ENCODE assay signal across 11 cellular contexts in the genomic region with DNA sequence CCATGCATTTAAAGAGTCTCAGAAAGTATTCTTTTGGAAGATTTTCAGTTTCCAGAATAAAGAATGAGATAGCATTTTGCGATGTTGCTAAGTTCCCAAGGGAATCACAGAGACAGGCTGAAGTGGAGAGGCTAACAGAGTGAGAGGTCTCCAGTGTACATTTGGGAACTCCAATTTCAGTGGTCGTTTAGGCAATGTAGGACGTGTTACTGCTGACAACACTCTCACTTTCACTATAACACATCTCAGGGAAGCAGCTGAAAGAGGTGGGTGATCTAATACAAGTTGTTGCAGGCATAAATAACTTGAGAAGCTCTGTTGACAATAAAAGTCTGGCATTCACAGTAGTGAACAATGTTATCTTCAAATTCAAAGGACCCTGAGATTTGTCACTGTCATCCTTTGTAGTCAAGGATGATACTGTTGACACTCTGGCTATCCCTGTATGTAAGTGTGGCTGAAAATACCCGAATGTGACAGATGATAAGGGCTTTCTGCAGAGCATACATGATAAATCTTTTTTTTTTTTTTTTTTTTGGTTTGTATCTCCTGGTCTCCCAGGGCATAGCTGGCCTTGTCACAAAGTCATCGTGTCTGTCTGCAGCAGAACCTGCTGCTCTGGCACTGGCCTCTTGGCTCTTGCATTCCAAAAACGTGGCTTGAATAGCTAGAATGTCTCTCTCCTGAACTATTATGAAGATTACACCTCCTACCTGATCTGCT. TPM values are rescaled to one million over a fixed set of nuclear protein-coding genes. Genes with fewer than 3 reads are reported as not detected.
DNase-seq lines count a peak whose midpoint lies in the region; ATAC-seq and TF ChIP-seq lines count a peak whose summit lies in the region.
"Had no signal": no experiment of that assay in that cellular context is flagged by ENCODE, and none has a peak within 500 bp of the region (broad histone marks: within the 10 kb centered on the region; RNA-seq: fewer than 3 reads in every experiment).

No MANE protein-coding gene starts in this region.

- peaks cover 3% of the 10 kb centered on the region for H3K27me3 Mint-ChIP-seq in neural progenitor cell (ENCODE audit: insufficient read depth, low read depth)
- no peaks in the 10 kb centered on the region for H3K27me3 Mint-ChIP-seq in stimulated activated naive B cell treated with anti-CD40 and anti-IgM and Interleukin-4, amounts not matched to agents 10 μg/mL and 1 μg/mL and 100 μg/mL, for 72 hours
- H3K27me3 Mint-ChIP-seq: dendritic cell treated with granulocyte-macrophage colony-stimulating factor and Interleukin-4, amounts not matched to agents 40 ng/mL and 50 ng/mL, for 4 days had no signal

- H4K20me1 ChIP-seq in OCI-LY3 (ENCODE audit: insufficient read depth, low read length) (no peaks in the 10 kb centered on the region), neural progenitor cell (ENCODE audit: low read depth) (no peaks in the 10 kb centered on the region)

- H3K27ac ChIP-seq in OCI-LY3 (ENCODE audit: low read length) (no peak overlapping the region), neural progenitor cell (no peak overlapping the region)
- no peak overlapping the region for H3K27ac ChIP-seq in effector memory CD4-positive, alpha-beta T cell (ENCODE audit: insufficient read depth, low read length, poor library complexity, severe bottlenecking)

- no peak overlapping the region for H2AFZ ChIP-seq in OCI-LY3 (ENCODE audit: low read depth, low read length)
- no peak overlapping the region for H2AFZ ChIP-seq in neural progenitor cell (replicated peaks)

- TF ChIP-seq CTCF in OCI-LY3 (IDR thresholded peaks at IDR 0.05; ENCODE audit: low read depth, low read length) = no peak
- TF ChIP-seq CTCF in neural progenitor cell (IDR thresholded peaks at IDR 0.05) = no peak

- H3K4me2 ChIP-seq in OCI-LY3 (ENCODE audit: low read length) (peak overlapping the region; percentile 35), neural progenitor cell (no peak overlapping the region)

- no peaks in the 10 kb centered on the region for H3F3A ChIP-seq in neural progenitor cell (ENCODE audit: low read depth)

- H3K27ac Mint-ChIP-seq in neural progenitor cell = no peak overlapping the region
- H3K27ac Mint-ChIP-seq in stimulated activated naive B cell treated with anti-CD40 and anti-IgM and Interleukin-4, amounts not matched to agents 10 μg/mL and 1 μg/mL and 100 μg/mL, for 72 hours = no peak overlapping the region
- H3K27ac Mint-ChIP-seq: dendritic cell treated with granulocyte-macrophage colony-stimulating factor and Interleukin-4, amounts not matched to agents 40 ng/mL and 50 ng/mL, for 4 days had no signal

- ATAC-seq in GM18867 (IDR thresholded peaks at IDR 0.05; ENCODE audit: unreplicated experiment) (peak; percentile 54), HG02938 (IDR thresholded peaks at IDR 0.05; ENCODE audit: unreplicated experiment) (peak; percentile 34)
- no peak for ATAC-seq in stimulated activated naive B cell treated with anti-CD40 and anti-IgM and Interleukin-4, amounts not matched to agents 10 μg/mL and 1 μg/mL and 100 μg/mL, for 72 hours (replicated peaks)

- no peak overlapping the region for H3K4me3 ChIP-seq in OCI-LY3 (ENCODE audit: low read length)
- no peak overlapping the region for H3K4me3 ChIP-seq in neural progenitor cell
- H3K4me3 ChIP-seq in effector memory CD4-positive, alpha-beta T cell (ENCODE audit: insufficient read depth, low read depth, low read length, poor library complexity, severe bottlenecking) = no peak overlapping the region
- H3K4me3 ChIP-seq: lung had no signal

- H3K4me1 Mint-ChIP-seq in neural progenitor cell = no peaks in the 10 kb centered on the region
- no peaks in the 10 kb centered on the region for H3K4me1 Mint-ChIP-seq in stimulated activated naive B cell treated with anti-CD40 and anti-IgM and Interleukin-4, amounts not matched to agents 10 μg/mL and 1 μg/mL and 100 μg/mL, for 72 hours

- no peaks in the 10 kb centered on the region for H3K79me2 ChIP-seq in OCI-LY3 (ENCODE audit: low read length)
- H3K79me2 ChIP-seq in neural progenitor cell (ENCODE audit: low read depth) = no peaks in the 10 kb centered on the region

- H3K9me3 Mint-ChIP-seq in neural progenitor cell = peaks cover 2% of the 10 kb centered on the region
- no peaks in the 10 kb centered on the region for H3K9me3 Mint-ChIP-seq in stimulated activated naive B cell treated with anti-CD40 and anti-IgM and Interleukin-4, amounts not matched to agents 10 μg/mL and 1 μg/mL and 100 μg/mL, for 72 hours
- H3K9me3 Mint-ChIP-seq: dendritic cell treated with granulocyte-macrophage colony-stimulating factor and Interleukin-4, amounts not matched to agents 40 ng/mL and 50 ng/mL, for 4 days had no signal

- no peak overlapping the region for H3K4me3 Mint-ChIP-seq in neural progenitor cell
- H3K4me3 Mint-ChIP-seq in stimulated activated naive B cell treated with anti-CD40 and anti-IgM and Interleukin-4, amounts not matched to agents 10 μg/mL and 1 μg/mL and 100 μg/mL, for 72 hours = no peak overlapping the region
- H3K4me3 Mint-ChIP-seq: dendritic cell treated with granulocyte-macrophage colony-stimulating factor and Interleukin-4, amounts not matched to agents 40 ng/mL and 50 ng/mL, for 4 days had no signal

- H3K36me3 Mint-ChIP-seq in neural progenitor cell = no peaks in the 10 kb centered on the region
- H3K36me3 Mint-ChIP-seq in stimulated activated naive B cell treated with anti-CD40 and anti-IgM and Interleukin-4, amounts not matched to agents 10 μg/mL and 1 μg/mL and 100 μg/mL, for 72 hours = peaks cover 0 to 4% of the 10 kb centered on the region in 2 donors

- peak; percentile 72 for DNase-seq in myocyte (ENCODE audit: low read depth)
- DNase-seq in neural progenitor cell (ENCODE audit: low spot score) = no peak
- no peak for DNase-seq in effector CD8-positive, alpha-beta T cell (lab: John Stamatoyannopoulos, UW)
- no peak for DNase-seq in stimulated activated naive B cell treated with anti-CD40 and anti-IgM and Interleukin-4, amounts not matched to agents 10 μg/mL and 1 μg/mL and 100 μg/mL, for 72 hours
- DNase-seq in effector memory CD4-positive, alpha-beta T cell = no peak
- DNase-seq: activated CD4-positive, CD25-positive, alpha-beta regulatory T cell had no signal

- H3K9ac ChIP-seq in OCI-LY3 (ENCODE audit: low read length) (no peak overlapping the region), neural progenitor cell (no peak overlapping the region)

- no peaks in the 10 kb centered on the region for H3K9me3 ChIP-seq in OCI-LY3 (ENCODE audit: insufficient read depth, low read length)
- H3K9me3 ChIP-seq in neural progenitor cell (ENCODE audit: low read depth) = no peaks in the 10 kb centered on the region
- H3K9me3 ChIP-seq in effector memory CD4-positive, alpha-beta T cell (ENCODE audit: control insufficient read depth, low read length) = no peaks in the 10 kb centered on the region

- H3K36me3 ChIP-seq in OCI-LY3 (replicated peaks; ENCODE audit: low read depth, low read length) (no peaks in the 10 kb centered on the region), neural progenitor cell (no peaks in the 10 kb centered on the region)
- H3K36me3 ChIP-seq in effector memory CD4-positive, alpha-beta T cell (ENCODE audit: control insufficient read depth, insufficient read depth, low read length) = no peaks in the 10 kb centered on the region

- H3K4me1 ChIP-seq in OCI-LY3 (ENCODE audit: low read length) (peaks cover 7% of the 10 kb centered on the region), neural progenitor cell (no peaks in the 10 kb centered on the region)
- no peaks in the 10 kb centered on the region for H3K4me1 ChIP-seq in effector memory CD4-positive, alpha-beta T cell (ENCODE audit: control insufficient read depth, insufficient read depth, low read length, poor library complexity, severe bottlenecking)

- H3K27me3 ChIP-seq in OCI-LY3 (ENCODE audit: low read depth, low read length) (no peaks in the 10 kb centered on the region), neural progenitor cell (no peaks in the 10 kb centered on the region)
- no peaks in the 10 kb centered on the region for H3K27me3 ChIP-seq in effector memory CD4-positive, alpha-beta T cell (replicated peaks; ENCODE audit: control insufficient read depth, insufficient read depth, low read length, poor library complexity, severe bottlenecking)

RNA-seq across cellular contexts. Expression of a gene that starts 50.2 kb away (rescaled TPM):
- total RNA-seq in myocyte (0.21 TPM in 1 of 2 replicates, not detected in the other), neural progenitor cell (ENCODE audit: low replicate concordance) (0.37 and 0.40 TPM in 2 replicates)
- 0.58 TPM for polyA plus RNA-seq in myocyte (2012)

Comparison
In these comparisons a context has a peak if more than half of its experiments do, and no peak if none do; other contexts are left out.
1. ATAC-seq: peak in GM18867 (single experiment) and HG02938 (single experiment); none in stimulated activated naive B cell treated with anti-CD40 and anti-IgM and Interleukin-4, amounts not matched to agents 10 μg/mL and 1 μg/mL and 100 μg/mL, for 72 hours (0 of 2).